ENCODE assay signal across 8 cellular contexts in the genomic region with DNA sequence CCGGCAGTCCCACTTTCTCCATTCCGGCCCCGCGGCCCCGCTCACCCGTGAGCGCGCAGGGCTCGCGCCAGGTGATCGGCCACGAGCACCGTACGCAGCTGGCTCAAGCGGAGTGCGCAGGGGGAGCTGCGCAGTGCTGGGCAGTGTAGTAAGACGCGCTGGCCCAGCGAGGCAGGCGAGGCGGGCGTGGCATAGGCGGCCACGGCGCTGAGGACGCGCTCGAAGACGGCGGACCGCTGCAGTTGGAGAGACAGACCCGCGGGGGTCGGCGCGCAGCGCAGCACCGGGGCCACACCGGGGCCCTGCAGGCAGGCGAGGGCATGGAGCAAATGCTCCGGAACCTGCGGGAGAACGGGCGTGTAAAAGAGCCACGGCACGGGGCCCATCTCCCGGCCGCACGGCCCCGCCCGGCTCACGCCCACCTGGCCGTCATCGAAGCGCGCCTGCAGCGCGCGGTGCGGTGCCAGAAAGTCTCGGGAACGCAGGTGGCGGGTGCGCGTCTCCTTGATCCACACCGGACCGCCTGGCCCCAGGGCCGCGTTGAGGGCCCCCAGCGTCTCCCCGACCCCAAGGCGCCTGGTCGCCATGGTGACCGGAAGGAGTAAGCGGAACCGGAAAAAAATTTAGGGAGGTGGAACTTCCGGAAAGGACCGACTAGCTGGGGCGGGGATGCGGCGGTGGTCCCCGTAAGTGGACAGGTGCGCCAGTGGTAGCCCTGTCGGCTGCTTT. TPM values are rescaled to one million over a fixed set of nuclear protein-coding genes. Genes with fewer than 3 reads are reported as not detected.
DNase-seq lines count a peak whose midpoint lies in the region; ATAC-seq and TF ChIP-seq lines count a peak whose summit lies in the region.

Gene DALRD3 (minus strand): TSS at position 603 of the 729 bp plus-strand sequence. CDS start 16 bp downstream, at position 587.

- CTCF ChIA-PET in activated CD4-positive, alpha-beta T cell treated with anti-CD3 and anti-CD28 coated beads, Interleukin-2, amount 10 ng/mL, durations not matched to agents 7 days and 5 days (lab: Charles Lee) = interaction anchor here (0.6 to 9.3 kb wide), 4 partner anchors 10 to 325 kb away, joined by 3 to 100 read pairs (median 6); partner anchors contain the start of genes QRICH1 and WDR6

- peak; percentile 56 for TF ChIP-seq POLR2A in GM19099 (IDR thresholded peaks at IDR 0.05; ENCODE audit: extremely low read depth, insufficient read length, low read depth)

- no peak for ATAC-seq in HG02763 (IDR thresholded peaks at IDR 0.05; ENCODE audit: unreplicated experiment)

- H3K4me3 Mint-ChIP-seq in activated CD4-positive, alpha-beta T cell treated with anti-CD3 and anti-CD28 coated beads, Interleukin-2, amount 10 ng/mL, durations not matched to agents 7 days and 5 days = peak within 1 kb of the TSS; percentile 87

- H3K9me3 Mint-ChIP-seq in activated CD4-positive, alpha-beta T cell treated with anti-CD3 and anti-CD28 coated beads, Interleukin-2, amount 10 ng/mL, durations not matched to agents 7 days and 5 days = no peaks in the 10 kb centered on the region

- H3K27me3 Mint-ChIP-seq in activated CD4-positive, alpha-beta T cell treated with anti-CD3 and anti-CD28 coated beads, Interleukin-2, amount 10 ng/mL, durations not matched to agents 7 days and 5 days = no peaks in the 10 kb centered on the region

- POLR2A ChIA-PET in activated CD4-positive, alpha-beta T cell treated with anti-CD3 and anti-CD28 coated beads, Interleukin-2, amount 10 ng/mL, durations not matched to agents 7 days and 5 days (lab: Charles Lee) = interaction anchor here (1.0 to 1.1 kb wide), 2 partner anchors 11 to 30 kb away, joined by 3 to 4 read pairs; no protein-coding TSS in a partner anchor

- H3K27ac Mint-ChIP-seq in activated CD4-positive, alpha-beta T cell treated with anti-CD3 and anti-CD28 coated beads, Interleukin-2, amount 10 ng/mL, durations not matched to agents 7 days and 5 days = peak within 1 kb of the TSS; percentile 95

- H3K36me3 Mint-ChIP-seq in activated CD4-positive, alpha-beta T cell treated with anti-CD3 and anti-CD28 coated beads, Interleukin-2, amount 10 ng/mL, durations not matched to agents 7 days and 5 days (ENCODE audit: low read depth) = peaks cover 27% of the 10 kb centered on the region

- DNase-seq in 8988T (peak; percentile 78), NCI-H69 (lab: John Stamatoyannopoulos, UW) (peak; percentile 94), dermis blood vessel endothelial cell (peak; percentile 72), left kidney (ENCODE audit: low read depth, low spot score) (peak; percentile 89)
- DNase-seq in activated CD4-positive, alpha-beta T cell treated with anti-CD3 and anti-CD28 coated beads, Interleukin-2, amount 10 ng/mL, durations not matched to agents 7 days and 5 days = peak; percentile 69
- peak; percentile 39 for DNase-seq in stimulated activated CD4-positive, alpha-beta T cell treated with anti-CD3 and anti-CD28 coated beads, Interleukin-2, amount 100 ng/mL, for 4 hours (ENCODE audit: low read depth)

- H3K4me1 Mint-ChIP-seq in activated CD4-positive, alpha-beta T cell treated with anti-CD3 and anti-CD28 coated beads, Interleukin-2, amount 10 ng/mL, durations not matched to agents 7 days and 5 days = peaks cover 40% of the 10 kb centered on the region

RNA-seq across cellular contexts. Expression of gene DALRD3, which starts in this region (rescaled TPM):
- total RNA-seq in activated CD4-positive, alpha-beta T cell treated with anti-CD3 and anti-CD28 coated beads, Interleukin-2, amount 10 ng/mL, durations not matched to agents 7 days and 5 days = 10 to 100 TPM; 20.7 to 22.0 TPM
- total RNA-seq in dermis blood vessel endothelial cell = 45.1 and 47.5 TPM in 2 replicates

Comparison
In these comparisons a context has a peak if more than half of its experiments do, and no peak if none do; other contexts are left out.
1. DNase-seq: peak in every context shown above with its lines; median percentile 94 in NCI-H69; 89 in left kidney; 78 in 8988T; 72 in dermis blood vessel endothelial cell; 69 in activated CD4-positive, alpha-beta T cell treated with anti-CD3 and anti-CD28 coated beads, Interleukin-2, amount 10 ng/mL, durations not matched to agents 7 days and 5 days; 39 in stimulated activated CD4-positive, alpha-beta T cell treated with anti-CD3 and anti-CD28 coated beads, Interleukin-2, amount 100 ng/mL, for 4 hours.